ENCODE assay signal across 15 cellular contexts in genomic region chr7:30899066-30899465, GRCh38. TPM values are rescaled to one million over a fixed set of nuclear protein-coding genes. Genes with fewer than 3 reads are reported as not detected.
"Had no signal": no experiment of that assay in that cellular context is flagged by ENCODE, and none has a peak within 500 bp of the region (broad histone marks: within the 10 kb centered on the region; RNA-seq: fewer than 3 reads in every experiment).

No MANE protein-coding gene starts in this region.

- H3K9me3 ChIP-seq: colonic mucosa, gastrocnemius medialis had no signal

- H3K27ac ChIP-seq: brain microvascular endothelial cell, colonic mucosa had no signal

- DNase-seq: activated CD4-positive, alpha-beta T cell treated with anti-CD3 and anti-CD28 coated beads, Interleukin-2, amount 10 ng/mL, durations not matched to agents 24 days and 14 days; activated CD4-positive, CD25-positive, alpha-beta regulatory T cell; activated CD8-positive, alpha-beta memory T cell treated with anti-CD3 and anti-CD28 coated beads, Interleukin-2, amount 50 U/mL, for 4 hours; activated CD8-positive, alpha-beta T cell treated with anti-CD3 and anti-CD28 coated beads, Interleukin-2, amount 10 ng/mL, durations not matched to agents 7 days and 5 days; activated naive CD4-positive, alpha-beta T cell treated with anti-CD3 and anti-CD28 coated beads for 36 hours; activated T-cell treated with anti-CD3 and anti-CD28 coated beads, Interleukin-2, amount 50 U/mL, for 4 hours; brain microvascular endothelial cell; central memory CD4-positive, alpha-beta T cell; colonic mucosa; erythroblast; gastrocnemius medialis; occipital lobe; stimulated activated CD4-positive, alpha-beta T cell treated with anti-CD3 and anti-CD28 coated beads, Interleukin-2, amount 100 ng/mL, for 48 hours; stimulated activated naive CD8-positive, alpha-beta T cell treated with anti-CD3 and anti-CD28 coated beads, Interleukin-15, amount 100 ng/mL, for 72 hours; T1000 had no signal

- H3K4me1 ChIP-seq: colonic mucosa had no signal

- H3K4me3 ChIP-seq: colonic mucosa, gastrocnemius medialis had no signal

- H3K27me3 ChIP-seq: colonic mucosa, gastrocnemius medialis had no signal

- H3K36me3 ChIP-seq: brain microvascular endothelial cell, colonic mucosa, gastrocnemius medialis had no signal

- ATAC-seq: activated CD8-positive, alpha-beta T cell treated with anti-CD3 and anti-CD28 coated beads, Interleukin-2, amount 10 ng/mL, durations not matched to agents 7 days and 5 days; activated T-cell treated with anti-CD3 and anti-CD28 coated beads, Interleukin-2, amount 50 U/mL, for 4 hours; gastrocnemius medialis; stimulated activated naive CD8-positive, alpha-beta T cell treated with anti-CD3 and anti-CD28 coated beads, Interleukin-15, amount 100 ng/mL, for 72 hours had no signal

RNA-seq across cellular contexts. Expression of gene AQP1, which starts 12.6 kb away (rescaled TPM):
- total RNA-seq: activated CD4-positive, alpha-beta T cell treated with anti-CD3 and anti-CD28 coated beads, Interleukin-2, amount 10 ng/mL, durations not matched to agents 24 days and 14 days had no signal
